30 cellular contexts compared by ENCODE assay signal in genomic region chr1:5910276-5910620, GRCh38.
"Had no signal": no experiment of that assay in that cellular context is flagged by ENCODE, and none has a peak within 500 bp of the region (broad histone marks: within the 10 kb centered on the region; RNA-seq: fewer than 3 reads in every experiment).

No MANE protein-coding gene starts in this region.

- H3K27ac Mint-ChIP-seq: activated CD8-positive, alpha-beta T cell treated with anti-CD3 and anti-CD28 coated beads for 36 hours; activated naive CD8-positive, alpha-beta T cell; activated T-cell treated with anti-CD3 and anti-CD28 coated beads, Interleukin-2, amount 50 U/mL, for 72 hours; mesothelial cell of epicardium; naive B cell; nephron progenitor cell; stimulated activated naive CD8-positive, alpha-beta T cell treated with anti-CD3 and anti-CD28 coated beads, Interleukin-15, Interleukin-2, amounts not matched to agents 100 ng/mL and 50 ng/mL, for 24 hours had no signal

- H3K27ac ChIP-seq: adrenal gland, ascending aorta, cardiac muscle cell, colonic mucosa, gastrocnemius medialis, hepatocyte, thoracic aorta, uterus had no signal

- H3K9me3 ChIP-seq: adrenal gland, ascending aorta, colonic mucosa, gastrocnemius medialis, thoracic aorta, uterus had no signal

- H3K27me3 ChIP-seq: adrenal gland, ascending aorta, cardiac muscle cell, colonic mucosa, gastrocnemius medialis, hepatocyte, uterus had no signal

- DNase-seq: activated CD4-positive, alpha-beta T cell treated with anti-CD3 and anti-CD28 coated beads for 48 hours; activated CD8-positive, alpha-beta T cell treated with anti-CD3 and anti-CD28 coated beads for 36 hours; activated effector memory CD4-positive, alpha-beta T cell treated with Interleukin-2 at 50 U/mL for 16 hours; activated naive CD4-positive, alpha-beta T cell treated with Interleukin-2 at 50 U/mL for 16 hours; activated T-cell treated with anti-CD3 and anti-CD28 coated beads for 4 hours; activated T-cell treated with anti-CD3 and anti-CD28 coated beads, Interleukin-2, amount 50 U/mL, for 72 hours; cerebellar nuclear complex; colonic mucosa; effector memory CD4-positive, alpha-beta T cell; erythroblast; gastrocnemius medialis; islet precursor cell; mammary epithelial cell; naive B cell; nephron progenitor cell; occipital lobe; right cardiac atrium; stimulated activated CD4-positive, alpha-beta T cell treated with anti-CD3 and anti-CD28 coated beads, Interleukin-2, amount 100 ng/mL, for 48 hours; T-helper 1 cell; trophoblast cell; uterus had no signal

- H3K4me3 ChIP-seq: adrenal gland, ascending aorta, cardiac muscle cell, colonic mucosa, gastrocnemius medialis, hepatocyte, thoracic aorta, uterus had no signal

- H3K27me3 Mint-ChIP-seq: activated CD8-positive, alpha-beta T cell treated with anti-CD3 and anti-CD28 coated beads for 36 hours; activated naive CD8-positive, alpha-beta T cell; brain; naive B cell; stimulated activated naive CD8-positive, alpha-beta T cell treated with anti-CD3 and anti-CD28 coated beads, Interleukin-15, Interleukin-2, amounts not matched to agents 100 ng/mL and 50 ng/mL, for 24 hours had no signal

- H2AFZ ChIP-seq: hepatocyte had no signal

- H3K4me1 ChIP-seq: adrenal gland, ascending aorta, colonic mucosa, gastrocnemius medialis, uterus had no signal

- H3K9me3 Mint-ChIP-seq: activated CD8-positive, alpha-beta T cell treated with anti-CD3 and anti-CD28 coated beads for 36 hours; activated T-cell treated with anti-CD3 and anti-CD28 coated beads, Interleukin-2, amount 50 U/mL, for 72 hours; brain; mesothelial cell of epicardium; naive B cell; nephron progenitor cell; stimulated activated naive CD8-positive, alpha-beta T cell treated with anti-CD3 and anti-CD28 coated beads, Interleukin-15, Interleukin-2, amounts not matched to agents 100 ng/mL and 50 ng/mL, for 24 hours had no signal

- ATAC-seq: activated CD8-positive, alpha-beta T cell treated with anti-CD3 and anti-CD28 coated beads for 36 hours; activated T-cell treated with anti-CD3 and anti-CD28 coated beads, Interleukin-2, amount 50 U/mL, for 72 hours; gastrocnemius medialis; right cardiac atrium had no signal

- H3K4me2 ChIP-seq: hepatocyte had no signal

- H3K4me3 Mint-ChIP-seq: activated CD8-positive, alpha-beta T cell treated with anti-CD3 and anti-CD28 coated beads for 36 hours; activated naive CD8-positive, alpha-beta T cell; activated T-cell treated with anti-CD3 and anti-CD28 coated beads, Interleukin-2, amount 50 U/mL, for 72 hours; brain; mesothelial cell of epicardium; nephron progenitor cell; stimulated activated naive CD8-positive, alpha-beta T cell treated with anti-CD3 and anti-CD28 coated beads, Interleukin-15, Interleukin-2, amounts not matched to agents 100 ng/mL and 50 ng/mL, for 24 hours had no signal

- H3K36me3 Mint-ChIP-seq: activated naive CD8-positive, alpha-beta T cell; mesothelial cell of epicardium; naive B cell had no signal

- H3K79me2 ChIP-seq: hepatocyte had no signal

- H3K36me3 ChIP-seq: cardiac muscle cell, colonic mucosa, gastrocnemius medialis, uterus had no signal
